13 cellular contexts compared by ENCODE assay signal in the genomic region with DNA sequence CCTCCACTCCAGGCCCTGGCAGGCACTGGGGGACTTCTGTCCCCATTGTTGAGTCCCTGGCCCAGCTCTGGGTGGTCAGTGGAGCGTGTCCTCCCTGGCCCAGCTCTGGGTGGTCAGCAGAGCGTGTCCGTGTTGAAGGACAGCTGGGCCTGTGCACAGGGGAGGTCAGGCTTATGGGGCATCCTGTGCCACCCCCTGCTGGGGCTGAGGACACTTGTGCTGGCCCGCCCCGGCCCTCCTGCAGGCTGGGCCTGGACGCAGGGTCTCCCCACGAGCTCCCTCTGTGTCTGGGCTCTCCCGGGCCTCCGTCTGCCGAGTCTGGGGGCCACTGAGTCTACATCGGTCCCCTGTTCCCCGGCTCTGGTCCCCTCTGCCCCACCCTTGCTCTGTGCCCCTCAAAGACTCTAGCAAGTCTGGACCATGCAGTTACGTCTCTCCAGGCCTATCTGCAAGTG. TPM values are rescaled to one million over a fixed set of nuclear protein-coding genes. Genes with fewer than 3 reads are reported as not detected.
"Had no signal": no experiment of that assay in that cellular context is flagged by ENCODE, and none has a peak within 500 bp of the region (broad histone marks: within the 10 kb centered on the region; RNA-seq: fewer than 3 reads in every experiment).

No MANE protein-coding gene starts in this region.

- H3K27me3 ChIP-seq: left lung, uterus had no signal

- H3K9me3 ChIP-seq: uterus had no signal

- H3K36me3 ChIP-seq: uterus had no signal

- H3K4me1 ChIP-seq: left lung, uterus had no signal

- H3K4me3 ChIP-seq: left lung, uterus had no signal

- H3K27ac ChIP-seq: left lung, uterus had no signal

- DNase-seq: activated CD4-positive, alpha-beta memory T cell treated with anti-CD3 and anti-CD28 coated beads for 36 hours; activated CD4-positive, alpha-beta T cell treated with anti-CD3 and anti-CD28 coated beads for 36 hours; activated CD8-positive, alpha-beta memory T cell treated with anti-CD3 and anti-CD28 coated beads, Interleukin-2, amount 10 ng/mL, durations not matched to agents 7 days and 5 days; activated naive CD4-positive, alpha-beta T cell treated with anti-CD3 and anti-CD28 coated beads, Interleukin-2, amount 10 ng/mL, durations not matched to agents 7 days and 5 days; activated T-cell treated with anti-CD3 and anti-CD28 coated beads, Interleukin-2, amount 50 U/mL, for 24 hours; left lung; natural killer cell; nucleus accumbens; posterior cingulate gyrus; retina; T-helper 17 cell; uterus had no signal

- ATAC-seq: activated CD4-positive, alpha-beta T cell treated with anti-CD3 and anti-CD28 coated beads for 36 hours; activated CD8-positive, alpha-beta memory T cell treated with anti-CD3 and anti-CD28 coated beads, Interleukin-2, amount 10 ng/mL, durations not matched to agents 7 days and 5 days; stimulated activated effector memory CD8-positive, alpha-beta T cell treated with anti-CD3 and anti-CD28 coated beads, Interleukin-12 subunit alpha, Interleukin-12 subunit beta, amount 100 ng/mL, for 72 hours; T-helper 17 cell had no signal

RNA-seq across cellular contexts. Expression of gene CLIC3, which starts 11.5 kb away (rescaled TPM):
- total RNA-seq: activated CD4-positive, alpha-beta T cell treated with anti-CD3 and anti-CD28 coated beads for 36 hours had no signal

RNA-seq across cellular contexts. Expression of gene FUT7, which starts 24.0 kb away (rescaled TPM):
- total RNA-seq: uterus had no signal

RNA-seq across cellular contexts. Expression of gene LCNL1, which starts 25.1 kb away (rescaled TPM):
- total RNA-seq: activated CD4-positive, alpha-beta memory T cell treated with anti-CD3 and anti-CD28 coated beads for 36 hours; activated CD4-positive, alpha-beta T cell treated with anti-CD3 and anti-CD28 coated beads for 36 hours had no signal
